ENCODE assay signal across 10 cellular contexts in the genomic region with DNA sequence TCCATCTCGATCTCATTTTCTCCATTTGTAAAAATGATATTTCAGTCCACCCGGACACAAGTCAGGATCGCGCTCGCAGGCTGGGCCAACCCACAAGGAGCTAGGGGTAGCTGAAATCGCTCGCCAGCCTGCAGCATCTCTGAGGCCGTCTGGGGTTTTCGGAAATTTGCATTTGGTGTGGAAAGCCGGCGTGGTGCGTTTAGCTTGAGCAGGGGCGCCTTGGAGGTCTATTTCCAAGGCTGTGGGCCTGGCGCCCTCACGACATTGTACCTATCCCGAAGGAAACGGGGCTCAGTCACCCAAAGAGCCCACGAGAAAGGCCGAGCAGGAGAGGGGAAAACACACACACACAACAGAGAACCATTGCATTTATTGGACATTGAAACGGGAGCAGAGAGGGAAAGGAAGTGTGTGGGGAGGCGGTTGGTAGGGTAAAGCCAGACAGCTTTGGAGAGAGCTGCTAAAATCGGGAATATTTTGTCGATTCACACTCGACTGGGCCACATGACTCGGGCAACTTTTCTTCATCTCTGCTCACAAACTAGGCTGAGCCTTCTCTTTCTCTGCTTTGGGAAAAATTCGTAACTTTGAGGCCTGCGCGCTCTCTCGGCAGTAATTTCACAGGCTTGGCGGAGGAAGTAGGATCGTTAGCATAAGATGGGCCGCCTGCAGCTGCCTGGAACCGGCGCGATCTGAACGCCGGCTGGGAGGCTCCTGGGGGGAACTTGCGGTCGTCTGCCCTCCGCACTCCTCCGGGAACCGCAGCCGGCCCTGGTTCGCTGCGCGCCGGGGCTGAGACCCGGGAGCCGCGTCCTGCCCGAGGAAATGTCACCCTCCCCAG. TPM values are rescaled to one million over a fixed set of nuclear protein-coding genes. Genes with fewer than 3 reads are reported as not detected.
DNase-seq lines count a peak whose midpoint lies in the region; ATAC-seq and TF ChIP-seq lines count a peak whose summit lies in the region.
"Had no signal": no experiment of that assay in that cellular context is flagged by ENCODE, and none has a peak within 500 bp of the region (broad histone marks: within the 10 kb centered on the region; RNA-seq: fewer than 3 reads in every experiment).

No MANE protein-coding gene starts in this region.

- H3K4me3 Mint-ChIP-seq in endodermal cell: peak overlapping the region; percentile 33
- H3K4me3 Mint-ChIP-seq in stimulated activated memory B cell treated with anti-CD40 and anti-IgM and Interleukin-4, amounts not matched to agents 10 μg/mL and 1 μg/mL and 100 μg/mL, for 72 hours: no peak overlapping the region

- intact Hi-C loops in ovary (cut with DNase I): loop anchor here (5.0 to 10.0 kb wide), 5 partner anchors 424 to 1034 kb away; no protein-coding TSS in a partner anchor
- intact Hi-C loops in PC-9 (cut with micrococcal nuclease; ENCODE audit: unreplicated experiment): loop anchor here (5.0 kb wide), 1 partner anchor 1204 kb away; no protein-coding TSS in a partner anchor

- no peak for TF ChIP-seq CTCF in endodermal cell (conservative IDR thresholded peaks at IDR 0.05)
- TF ChIP-seq CTCF in ovary (IDR thresholded peaks at IDR 0.05): no peak
- no peak for TF ChIP-seq CTCF in PC-9 (conservative IDR thresholded peaks at IDR 0.05)

- H4K20me1 ChIP-seq in PC-9 (ENCODE audit: insufficient read depth): no peaks in the 10 kb centered on the region

- POLR2A ChIA-PET in PC-9 (lab: Charles Lee; ENCODE audit: unreplicated experiment): interaction anchor here (0.6 kb wide), 1 partner anchor 508 kb away, joined by 3 read pairs; no protein-coding TSS in a partner anchor

- 4 to 11% methylated on average over 14 to 49 of the region's 51 CpGs for WGBS in endodermal cell (ENCODE audit: insufficient coverage in 1 of 2, insufficient read length in 1 of 2), 2 experiments
- WGBS in ovary, 3 donors: 14% methylated on average over 51 of the region's 51 CpGs

- BruUV-seq in PC-9 (replicated peaks; lab: Mats Ljungman, UMichigan): no TSS peak

- no peak overlapping the region for H2AFZ ChIP-seq in PC-9

- H3K9me2 ChIP-seq in PC-9 (ENCODE audit: insufficient read depth): no peaks in the 10 kb centered on the region

- H3K4me1 ChIP-seq in endodermal cell (ENCODE audit: control insufficient read depth, insufficient read depth, low read length) (no peaks in the 10 kb centered on the region), ovary (ENCODE audit: insufficient read depth) (peaks cover 7% of the 10 kb centered on the region), PC-9 (replicated peaks; ENCODE audit: insufficient read depth) (no peaks in the 10 kb centered on the region)

- H3K27me3 Mint-ChIP-seq in endodermal cell (ENCODE audit: insufficient read depth): peaks cover 96% of the 10 kb centered on the region
- peaks cover 87% of the 10 kb centered on the region for H3K27me3 Mint-ChIP-seq in stimulated activated memory B cell treated with anti-CD40 and anti-IgM and Interleukin-4, amounts not matched to agents 10 μg/mL and 1 μg/mL and 100 μg/mL, for 72 hours

- no peak overlapping the region for H3K4me2 ChIP-seq in PC-9

- H3K27me3 ChIP-seq in endodermal cell (ENCODE audit: control insufficient read depth, insufficient read depth, low read length, poor library complexity, severe bottlenecking) (peaks cover 100% of the 10 kb centered on the region), ovary (no peaks in the 10 kb centered on the region), PC-9 (ENCODE audit: insufficient read depth, low read depth) (peaks cover 52% of the 10 kb centered on the region)

- H3K36me3 ChIP-seq in endodermal cell (ENCODE audit: control insufficient read depth, insufficient read depth, low read length): no peaks in the 10 kb centered on the region
- no peaks in the 10 kb centered on the region for H3K36me3 ChIP-seq in ovary
- H3K36me3 ChIP-seq in PC-9 (ENCODE audit: low read depth): no peaks in the 10 kb centered on the region

- no peak for TF ChIP-seq EP300 in ovary (IDR thresholded peaks at IDR 0.05)

- no peaks in the 10 kb centered on the region for H3K9me3 Mint-ChIP-seq in endodermal cell
- no peaks in the 10 kb centered on the region for H3K9me3 Mint-ChIP-seq in stimulated activated memory B cell treated with anti-CD40 and anti-IgM and Interleukin-4, amounts not matched to agents 10 μg/mL and 1 μg/mL and 100 μg/mL, for 72 hours

- no peaks in the 10 kb centered on the region for H3K36me3 Mint-ChIP-seq in endodermal cell (ENCODE audit: low read depth)
- no peaks in the 10 kb centered on the region for H3K36me3 Mint-ChIP-seq in stimulated activated memory B cell treated with anti-CD40 and anti-IgM and Interleukin-4, amounts not matched to agents 10 μg/mL and 1 μg/mL and 100 μg/mL, for 72 hours

- CTCF ChIA-PET in PC-9 (lab: Charles Lee): interaction anchor here (0.6 to 2.9 kb wide), 6 partner anchors 327 to 526 kb away, joined by 3 to 15 read pairs (median 10); no protein-coding TSS in a partner anchor

- no peak for ATAC-seq in HG03442 (IDR thresholded peaks at IDR 0.05; ENCODE audit: unreplicated experiment)
- ATAC-seq in stimulated activated memory B cell treated with anti-CD40 and anti-IgM and Interleukin-4, amounts not matched to agents 10 μg/mL and 1 μg/mL and 100 μg/mL, for 72 hours: no peak
- ATAC-seq in GM21737 (IDR thresholded peaks at IDR 0.05; ENCODE audit: unreplicated experiment): no peak
- ATAC-seq: GM12878 had no signal

- H3K9me3 ChIP-seq in endodermal cell (ENCODE audit: control insufficient read depth, low read length) (no peaks in the 10 kb centered on the region), ovary (no peaks in the 10 kb centered on the region), PC-9 (ENCODE audit: insufficient read depth, low read depth) (no peaks in the 10 kb centered on the region)

- H3K4me3 ChIP-seq in endodermal cell (ENCODE audit: low read length) (peak overlapping the region; percentile 38), ovary (peak overlapping the region; percentile 55), PC-9 (no peak overlapping the region)
- H3K4me3 ChIP-seq: GM12878 had no signal

- DNase-seq in Daoy (ENCODE audit: low read depth): peak; percentile 51
- peak; percentile 79 for DNase-seq in NCI-H2029 treated with DMSO at 0.1 percent for 48 hours (lab: John Stamatoyannopoulos, UW)
- DNase-seq in endodermal cell: peak; percentile 82
- peak; percentile 48 to 73 (median 53) for DNase-seq in ovary
- no peak for DNase-seq in PC-9

- no peaks in the 10 kb centered on the region for H3F3A ChIP-seq in PC-9 (ENCODE audit: insufficient read depth, low read depth)

- H3K4me1 Mint-ChIP-seq in endodermal cell: peaks cover 12% of the 10 kb centered on the region
- H3K4me1 Mint-ChIP-seq in stimulated activated memory B cell treated with anti-CD40 and anti-IgM and Interleukin-4, amounts not matched to agents 10 μg/mL and 1 μg/mL and 100 μg/mL, for 72 hours: peaks cover 20% of the 10 kb centered on the region

- H3K9ac ChIP-seq in endodermal cell (ENCODE audit: extremely low read depth, low read length, poor library complexity, severe bottlenecking): no peak overlapping the region

- TF ChIP-seq POLR2A in ovary (IDR thresholded peaks at IDR 0.05): no peak

- no peaks in the 10 kb centered on the region for H3K79me2 ChIP-seq in PC-9 (ENCODE audit: low read depth)

- H3K27ac Mint-ChIP-seq in endodermal cell: no peak overlapping the region
- H3K27ac Mint-ChIP-seq in stimulated activated memory B cell treated with anti-CD40 and anti-IgM and Interleukin-4, amounts not matched to agents 10 μg/mL and 1 μg/mL and 100 μg/mL, for 72 hours: no peak overlapping the region

- H3K27ac ChIP-seq in endodermal cell (ENCODE audit: low read depth, low read length): no peak overlapping the region
- H3K27ac ChIP-seq in ovary: peak overlapping the region; percentile 94 to 99
- no peak overlapping the region for H3K27ac ChIP-seq in PC-9

RNA-seq across cellular contexts. Expression of a gene that starts 1.1 kb away (rescaled TPM):
- 9.7 and 9.9 TPM in 2 replicates for total RNA-seq in Daoy (2014; rRNA removed; shearing (Covaris generic))
- total RNA-seq in endodermal cell: not detected
- 3.6 TPM for polyA plus RNA-seq in endodermal cell (2013, experiment 1 of 2)
- polyA plus RNA-seq in endodermal cell (2013, experiment 2 of 2): 2.2 TPM
- total RNA-seq in ovary: 10 to 100 TPM; 29.2 to 46.8 (median 33.1) TPM
- polyA plus RNA-seq in ovary: 10 to 100 TPM; 36.9 to 50.6 TPM
- 0.39 and 0.50 TPM in 2 replicates for total RNA-seq in PC-9 (2021)
- total RNA-seq: GM12878 had no signal
- polyA plus RNA-seq: GM12878 had no signal

RNA-seq across cellular contexts. Expression of a gene that starts 5.9 kb away (rescaled TPM):
- total RNA-seq in Daoy (2014; rRNA removed; shearing (Covaris generic)): 2.5 and 3.1 TPM in 2 replicates
- total RNA-seq in endodermal cell (not detected), ovary (10 to 100 TPM in 6 of 7 donors, 1 to 10 TPM in 1; 9.7 to 20.6 (median 12.8) TPM), PC-9 (2021) (not detected in 2 replicates)
- polyA plus RNA-seq in endodermal cell (2013, experiment 1 of 2): 5.2 TPM
- 2.4 TPM for polyA plus RNA-seq in endodermal cell (2013, experiment 2 of 2)
- polyA plus RNA-seq in ovary: 10 to 100 TPM; 11.7 to 13.0 TPM
- total RNA-seq: GM12878 had no signal
- polyA plus RNA-seq: GM12878 had no signal

RNA-seq across cellular contexts. Expression of a gene that starts 11.8 kb away (rescaled TPM):
- total RNA-seq in Daoy (2014; rRNA removed; shearing (Covaris generic)): 14.8 and 18.6 TPM in 2 replicates
- not detected for total RNA-seq in endodermal cell
- polyA plus RNA-seq in endodermal cell (2013, experiment 1 of 2): 3.9 TPM
- polyA plus RNA-seq in endodermal cell (2013, experiment 2 of 2): 2.7 TPM
- 1 to 10 TPM in 4 of 7 donors, under 1 TPM in 3; 0.38 to 3.2 (median 1.0) TPM for total RNA-seq in ovary
- polyA plus RNA-seq in ovary: 1 to 10 TPM; 1.1 to 8.1 TPM
- total RNA-seq in PC-9 (2021): not detected in 2 replicates
- total RNA-seq: GM12878, RPMI7951 had no signal
- polyA plus RNA-seq: GM12878 had no signal

RNA-seq across cellular contexts. Expression of a gene that starts 21.3 kb away (rescaled TPM):
- total RNA-seq in Daoy (2014; rRNA removed; shearing (Covaris generic)): 13.4 and 14.0 TPM in 2 replicates
- not detected for total RNA-seq in endodermal cell
- 3.8 TPM for polyA plus RNA-seq in endodermal cell (2013, experiment 1 of 2)
- 2.4 TPM for polyA plus RNA-seq in endodermal cell (2013, experiment 2 of 2)
- 1 to 10 TPM in 2 of 7 donors, under 1 TPM in 1, not detected in 4; 0.61 to 1.3 (median 1.1) TPM for total RNA-seq in ovary
- under 1 TPM; 0.07 to 0.48 TPM for polyA plus RNA-seq in ovary
- not detected in 2 replicates for total RNA-seq in PC-9 (2021)
- total RNA-seq: GM12878, RPMI7951 had no signal
- polyA plus RNA-seq: GM12878 had no signal

RNA-seq across cellular contexts. Expression of a gene that starts 23.0 kb away (rescaled TPM):
- total RNA-seq in Daoy (2014; rRNA removed; shearing (Covaris generic)): 1.5 and 2.5 TPM in 2 replicates
- total RNA-seq in endodermal cell: not detected
- polyA plus RNA-seq in endodermal cell (2013, experiment 1 of 2): 23.7 TPM
- polyA plus RNA-seq in endodermal cell (2013, experiment 2 of 2): 13.2 TPM
- total RNA-seq in ovary: 10 to 100 TPM in 6 of 7 donors, 1 to 10 TPM in 1; 6.2 to 16.5 (median 12.7) TPM
- 10 to 100 TPM in 1 of 2 donors, 1 to 10 TPM in 1; 8.3 to 11.0 TPM for polyA plus RNA-seq in ovary
- total RNA-seq in PC-9 (2021): not detected in 2 replicates
- total RNA-seq: GM12878 had no signal

Comparison
In these comparisons a context has a peak if more than half of its experiments do, and no peak if none do; other contexts are left out.
1. DNase-seq: peak in Daoy (single experiment), NCI-H2029 treated with DMSO at 0.1 percent for 48 hours (single experiment), endodermal cell (single experiment) and ovary (5 of 5); none in PC-9 (0 of 2).
2. H3K27ac ChIP-seq: peak in ovary (2 of 2); none in endodermal cell (single experiment) and PC-9 (single experiment).